In genomic region chr12:112046003-112046402, GRCh38 we compare ENCODE assay signal across 1 cellular context.
A peak's percentile ranks its signal among the peaks of the same experiment; 100 is the strongest.
TF ChIP-seq lines count a peak whose summit lies in the region.

No MANE protein-coding gene starts in this region.

TF ChIP-seq in HepG2, 621 proteins besides CTCF, POLR2A, EP300 and RAD21:
- no peak for TF ChIP-seq SP4 (CRISPR knock-in tag; IDR thresholded peaks at IDR 0.05)
- TF ChIP-seq NR1H2 (CRISPR knock-in tag; IDR thresholded peaks at IDR 0.05; ENCODE audit: borderline replicate concordance, low read depth): no peak
- TF ChIP-seq NR2C2 (CRISPR knock-in tag; IDR thresholded peaks at IDR 0.05; ENCODE audit: borderline replicate concordance): no peak
- no peak for TF ChIP-seq MTA3 (CRISPR knock-in tag; IDR thresholded peaks at IDR 0.05)
- peak; percentile 82 for TF ChIP-seq RBM22 (optimal IDR thresholded peaks at IDR 0.05; ENCODE audit: low read length)
- TF ChIP-seq KDM1A (CRISPR knock-in tag; IDR thresholded peaks at IDR 0.05): no peak
- TF ChIP-seq ATAD3A (CRISPR knock-in tag; IDR thresholded peaks at IDR 0.05): no peak
TF ChIP-seq in HepG2: peak in this region for 1.
